Comparison of ENCODE assay signal across 1 cellular context in genomic region chr19:19777692-19778091, GRCh38.
TF ChIP-seq lines count a peak whose summit lies in the region.

No MANE protein-coding gene starts in this region.

TF ChIP-seq in K562, 482 proteins besides CTCF, POLR2A, EP300 and RAD21 (continued from another document):
- no peak for TF ChIP-seq ZNF740 (CRISPR knock-in tag; IDR thresholded peaks at IDR 0.05)
- TF ChIP-seq ZNF740 (tag; IDR thresholded peaks at IDR 0.05), result no peak
- TF ChIP-seq HDAC3 (IDR thresholded peaks at IDR 0.05; ENCODE audit: borderline replicate concordance, partially characterized antibody), result no peak
- TF ChIP-seq BRF1 (IDR thresholded peaks at IDR 0.05; ENCODE audit: borderline replicate concordance, extremely low read depth, insufficient read length), result no peak
- no peak for TF ChIP-seq EZH2 (IDR thresholded peaks at IDR 0.05; ENCODE audit: borderline replicate concordance, low read depth, low read length)
- TF ChIP-seq, protein P1, sequence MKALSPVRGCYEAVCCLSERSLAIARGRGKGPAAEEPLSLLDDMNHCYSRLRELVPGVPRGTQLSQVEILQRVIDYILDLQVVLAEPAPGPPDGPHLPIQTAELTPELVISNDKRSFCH (CRISPR knock-in tag; IDR thresholded peaks at IDR 0.05), result no peak
- TF ChIP-seq, protein P1 (tag; IDR thresholded peaks at IDR 0.05), result no peak
TF ChIP-seq in K562: peak in this region for 0.
